21 cellular contexts compared by ENCODE assay signal in the genomic region with DNA sequence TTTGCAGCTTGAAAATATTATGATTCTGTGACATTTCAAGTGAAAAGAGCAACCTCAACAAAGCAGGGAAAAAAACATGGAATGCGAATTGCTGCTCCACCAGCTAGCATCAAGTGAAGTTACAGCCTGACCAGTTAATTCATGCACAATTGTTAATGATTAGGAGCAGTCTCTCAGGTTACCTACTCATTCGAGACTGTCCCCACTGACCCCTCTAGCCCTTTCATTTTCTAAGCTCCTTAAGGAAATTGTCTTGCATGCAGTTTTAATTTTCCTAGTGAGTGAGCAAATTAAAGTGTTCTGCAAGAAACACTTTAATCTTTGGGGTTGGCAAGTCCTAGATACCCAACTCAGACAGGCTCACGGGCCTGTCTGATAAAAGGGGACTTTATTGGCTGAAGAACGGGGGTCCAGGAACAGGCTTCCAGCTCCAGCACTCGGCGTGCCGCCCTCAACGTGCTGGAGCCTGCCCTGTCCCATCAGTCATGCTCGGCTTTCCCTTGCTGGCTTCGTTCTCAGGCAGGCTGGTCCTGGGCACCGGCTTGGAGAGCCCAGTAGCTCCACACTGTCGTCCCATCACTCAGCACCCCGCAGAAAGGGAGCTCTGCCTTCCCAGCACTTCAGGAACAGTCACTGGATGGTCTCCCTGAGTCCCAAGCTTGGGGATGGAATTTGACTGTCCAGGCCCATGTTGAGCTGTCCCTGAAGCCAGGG. TPM values are rescaled to one million over a fixed set of nuclear protein-coding genes. Genes with fewer than 3 reads are reported as not detected.
A peak's percentile ranks its signal among the peaks of the same experiment; 100 is the strongest.
DNase-seq lines count a peak whose midpoint lies in the region; ATAC-seq, FAIRE-seq and TF ChIP-seq lines count a peak whose summit lies in the region.
"Had no signal": no experiment of that assay in that cellular context is flagged by ENCODE, and none has a peak within 500 bp of the region (broad histone marks: within the 10 kb centered on the region; RNA-seq: fewer than 3 reads in every experiment).

No MANE protein-coding gene starts in this region.

- H3K18ac ChIP-seq in trophoblast cell (ENCODE audit: low read length): no peak overlapping the region

- no peak overlapping the region for H2BK5ac ChIP-seq in trophoblast cell (ENCODE audit: low read depth, low read length, poor library complexity)

- H3K4me2 ChIP-seq in trophoblast cell (ENCODE audit: low read length): no peak overlapping the region
- H3K4me2 ChIP-seq: A549 had no signal

- H3K36me3 ChIP-seq in bronchial epithelial cell (ENCODE audit: control insufficient read depth, insufficient read depth, low read length) (no peaks in the 10 kb centered on the region), trophoblast cell (ENCODE audit: control insufficient read depth in 1 of 2, insufficient read depth in 2 of 2, low read length in 2 of 2) (no peaks in the 10 kb centered on the region), gastroesophageal sphincter (no peaks in the 10 kb centered on the region)

- TF ChIP-seq POLR2A in H54 (IDR thresholded peaks at IDR 0.05; ENCODE audit: low read depth, low read length) (no peak), gastroesophageal sphincter (IDR thresholded peaks at IDR 0.05) (no peak)

- no peak overlapping the region for H3K9ac ChIP-seq in trophoblast cell (ENCODE audit: low read length)
- H3K9ac ChIP-seq: BLaER1 treated with 17β-estradiol and CSF1 and Interleukin-3, amounts not matched to agents 10 nM and 100 nM had no signal

- no peak overlapping the region for H3K4me3 ChIP-seq in bronchial epithelial cell (ENCODE audit: low read depth, low read length)
- no peak overlapping the region for H3K4me3 ChIP-seq in epithelial cell of proximal tubule (ENCODE audit: low read depth, low read length)
- H3K4me3 ChIP-seq in trophoblast cell (ENCODE audit: low read depth, low read length): no peak overlapping the region
- H3K4me3 ChIP-seq in gastroesophageal sphincter: no peak overlapping the region
- H3K4me3 ChIP-seq: A549; BLaER1 treated with 17β-estradiol and CSF1 and Interleukin-3, amounts not matched to agents 10 nM and 100 nM; K562 had no signal

- no peak overlapping the region for H3K4ac ChIP-seq in trophoblast cell (ENCODE audit: low read depth, low read length)

- H4K91ac ChIP-seq in trophoblast cell (ENCODE audit: low read depth, low read length): no peak overlapping the region

- H3K27ac ChIP-seq in trophoblast cell (ENCODE audit: low read depth, low read length) (no peak overlapping the region), gastroesophageal sphincter (no peak overlapping the region)
- H3K27ac ChIP-seq: A549; BLaER1 treated with 17β-estradiol and CSF1 and Interleukin-3, amounts not matched to agents 10 nM and 100 nM had no signal

- ATAC-seq in left lobe of liver (no peak), gastroesophageal sphincter (no peak)
- ATAC-seq: A549, K562 had no signal

- H3K4me1 ChIP-seq in trophoblast cell (ENCODE audit: control insufficient read depth in 1 of 2, insufficient read depth in 2 of 2, low read length in 2 of 2) (no peaks in the 10 kb centered on the region), gastroesophageal sphincter (peaks cover 0 to 4% (median 0%) of the 10 kb centered on the region in 3 donors)

- no peak overlapping the region for H4K12ac ChIP-seq in trophoblast cell (ENCODE audit: low read depth, low read length)

- H3K9me3 ChIP-seq in trophoblast cell (ENCODE audit: insufficient read depth, low read depth, low read length) (no peaks in the 10 kb centered on the region), gastroesophageal sphincter (no peaks in the 10 kb centered on the region)
- H3K9me3 ChIP-seq: A549; BLaER1 treated with 17β-estradiol and CSF1 and Interleukin-3, amounts not matched to agents 10 nM and 100 nM had no signal

- H2BK12ac ChIP-seq in trophoblast cell (ENCODE audit: low read length): no peak overlapping the region

- no peaks in the 10 kb centered on the region for H3K79me2 ChIP-seq in trophoblast cell (ENCODE audit: control insufficient read depth, insufficient read depth, low read length, poor library complexity)

- H4K8ac ChIP-seq in trophoblast cell (ENCODE audit: low read depth, low read length): no peak overlapping the region

- H3K79me1 ChIP-seq in trophoblast cell (ENCODE audit: low read length): no peaks in the 10 kb centered on the region

- no peak overlapping the region for H2BK120ac ChIP-seq in trophoblast cell (ENCODE audit: insufficient read depth, low read length, poor library complexity)

- no peak overlapping the region for H3K23ac ChIP-seq in trophoblast cell (ENCODE audit: low read length)

- no peak for TF ChIP-seq EP300 in gastroesophageal sphincter (IDR thresholded peaks at IDR 0.05)

- peak overlapping the region; percentile 62 for H2AK5ac ChIP-seq in trophoblast cell (ENCODE audit: low read length)

- TF ChIP-seq CTCF in bronchial epithelial cell (IDR thresholded peaks at IDR 0.05; ENCODE audit: insufficient read depth, low read length, severe bottlenecking) (no peak), epithelial cell of proximal tubule (conservative IDR thresholded peaks at IDR 0.05; ENCODE audit: low read depth, low read length) (no peak), gastroesophageal sphincter (IDR thresholded peaks at IDR 0.05) (no peak)

- H2AFZ ChIP-seq in trophoblast cell (ENCODE audit: insufficient read depth, low read length, poor library complexity): no peak overlapping the region

- no CpG with 5 or more reads among the region's 13 CpGs for WGBS in trophoblast cell (ENCODE audit: extremely low coverage, insufficient coverage, insufficient read length)
- WGBS in gastroesophageal sphincter (ENCODE audit: low coverage in 1 of 2), 2 donors: 89 to 90% methylated on average over 2 of the region's 13 CpGs

- DNase-seq in bronchial epithelial cell (ENCODE audit: low read depth) (peak; percentile 33), epithelial cell of proximal tubule (ENCODE audit: low read depth) (peak; percentile 50), left lobe of liver (ENCODE audit: low spot score) (peak; percentile 34), trophoblast cell (no peak), H54 (ENCODE audit: insufficient read length, low spot score) (no peak)
- no peak for DNase-seq in activated CD4-positive, alpha-beta T cell treated with anti-CD3 and anti-CD28 coated beads for 1 hour
- DNase-seq: AML-193; CD4-positive, alpha-beta T cell; NCI-H1105 treated with DMSO at 0.1 percent for 48 hours; NCI-H146; NCI-H1930; NCI-H2107; NCI-H524; NCI-H774 had no signal

- FAIRE-seq in bronchial epithelial cell (lab: Jason Lieb, UNC) (no peak), H54 (lab: Jason Lieb, UNC) (no peak)
- FAIRE-seq: A549, D721Med, GM18507, K562, RCC 7860 had no signal

- no peaks in the 10 kb centered on the region for H3K27me3 ChIP-seq in bronchial epithelial cell (ENCODE audit: control insufficient read depth, insufficient read depth, low read length)
- no peaks in the 10 kb centered on the region for H3K27me3 ChIP-seq in trophoblast cell (ENCODE audit: insufficient read depth, low read length)
- H3K27me3 ChIP-seq in gastroesophageal sphincter: no peaks in the 10 kb centered on the region
- H3K27me3 ChIP-seq: BLaER1 treated with 17β-estradiol and CSF1 and Interleukin-3, amounts not matched to agents 10 nM and 100 nM had no signal

- no peak overlapping the region for H3K14ac ChIP-seq in trophoblast cell (ENCODE audit: low read length)

RNA-seq across cellular contexts. Expression of gene PODXL2, which starts 18.3 kb away (rescaled TPM):
- total RNA-seq in bronchial epithelial cell (1.8 and 3.4 TPM in 2 replicates), epithelial cell of proximal tubule (28.9 TPM in 2 replicates), left lobe of liver (1.5 TPM), gastroesophageal sphincter (1 to 10 TPM; 1.9 to 2.8 (median 2.3) TPM)
- polyA plus RNA-seq in trophoblast cell (2013): 0.61 and 0.78 TPM in 2 replicates

RNA-seq across cellular contexts. Expression of gene ABTB1, which starts 25.4 kb away (rescaled TPM):
- 4.7 and 5.8 TPM in 2 replicates for total RNA-seq in bronchial epithelial cell
- total RNA-seq in epithelial cell of proximal tubule: 8.0 and 14.9 TPM in 2 replicates
- total RNA-seq in left lobe of liver: 16.3 TPM
- 3.6 and 4.3 TPM in 2 replicates for polyA plus RNA-seq in trophoblast cell (2013)
- 10 to 100 TPM; 25.3 to 50.3 (median 35.8) TPM for total RNA-seq in gastroesophageal sphincter

RNA-seq across cellular contexts. Expression of gene MCM2, which starts 49.1 kb away (rescaled TPM):
- 8.3 and 16.6 TPM in 2 replicates for total RNA-seq in bronchial epithelial cell
- total RNA-seq in epithelial cell of proximal tubule: 74.3 and 139 TPM in 2 replicates
- 1.4 TPM for total RNA-seq in left lobe of liver
- polyA plus RNA-seq in trophoblast cell (2013): 15.4 and 15.8 TPM in 2 replicates
- 1 to 10 TPM; 2.3 to 6.5 (median 4.5) TPM for total RNA-seq in gastroesophageal sphincter

RNA-seq across cellular contexts. Expression of gene TPRA1, which starts 56.8 kb away (rescaled TPM):
- total RNA-seq in bronchial epithelial cell (27.5 and 38.4 TPM in 2 replicates), epithelial cell of proximal tubule (53.2 and 76.6 TPM in 2 replicates), left lobe of liver (25.1 TPM), gastroesophageal sphincter (10 to 100 TPM; 25.6 to 36.3 (median 33.2) TPM)
- 11.5 and 13.0 TPM in 2 replicates for polyA plus RNA-seq in trophoblast cell (2013)

Comparison
In these comparisons a context has a peak if more than half of its experiments do, and no peak if none do; other contexts are left out.
1. DNase-seq: peak in bronchial epithelial cell (single experiment), epithelial cell of proximal tubule (single experiment) and left lobe of liver (single experiment); none in trophoblast cell (0 of 2), activated CD4-positive, alpha-beta T cell treated with anti-CD3 and anti-CD28 coated beads for 1 hour (single experiment) and H54 (single experiment).